ENCODE assay signal across 19 cellular contexts in genomic region chr10:61754553-61755540, GRCh38.
DNase-seq lines count a peak whose midpoint lies in the region; ATAC-seq and TF ChIP-seq lines count a peak whose summit lies in the region.
"Had no signal": no experiment of that assay in that cellular context is flagged by ENCODE, and none has a peak within 500 bp of the region (broad histone marks: within the 10 kb centered on the region; RNA-seq: fewer than 3 reads in every experiment).

No MANE protein-coding gene starts in this region.

- ATAC-seq in HCT116, result no peak
- ATAC-seq in RWPE2 (ENCODE audit: low read depth), result peak; percentile 60
- no peak for ATAC-seq in activated naive CD8-positive, alpha-beta T cell treated with anti-CD3 and anti-CD28 coated beads, Interleukin-2, amount 50 U/mL, for 24 hours
- ATAC-seq: heart right ventricle had no signal

- peak overlapping the region; percentile 95 for H2AFZ ChIP-seq in HCT116 (ENCODE audit: low read depth, low read length, poor library complexity, severe bottlenecking)
- H2AFZ ChIP-seq: PC-9 had no signal

- H3K4me3 ChIP-seq in HCT116 (replicated peaks in 1 of 2; ENCODE audit: low read depth in 1 of 2, low read length in 2 of 2) (no peak overlapping the region), RWPE2 (ENCODE audit: severe bottlenecking) (no peak overlapping the region), fibroblast of villous mesenchyme (ENCODE audit: low read depth, low read length) (no peak overlapping the region)
- H3K4me3 ChIP-seq: heart right ventricle, PC-9 had no signal

- H3K79me2 ChIP-seq in HCT116 (ENCODE audit: insufficient read depth, low read length), result no peaks in the 10 kb centered on the region

- H3K9ac ChIP-seq in HCT116 (ENCODE audit: low read length), result no peak overlapping the region

- no TSS peak for BruUV-seq in HCT116 (replicated peaks; lab: Mats Ljungman, UMichigan)

- CTCF ChIA-PET in HCT116 (lab: Charles Lee), result no interaction called here

- H3K9me3 ChIP-seq in HCT116 (ENCODE audit: control insufficient read depth in 1 of 2, insufficient read depth in 1 of 2, low read depth in 1 of 2, low read length in 2 of 2) (no peaks in the 10 kb centered on the region), RWPE2 (ENCODE audit: severe bottlenecking) (no peaks in the 10 kb centered on the region)
- H3K9me3 ChIP-seq: heart right ventricle had no signal

- POLR2A ChIA-PET in HCT116 (lab: Charles Lee), result no interaction called here

- H3K4me2 ChIP-seq in HCT116 (ENCODE audit: low read length), result no peak overlapping the region
- H3K4me2 ChIP-seq: PC-9 had no signal

- H3K27me3 ChIP-seq in HCT116 (ENCODE audit: insufficient read depth, low read length) (no peaks in the 10 kb centered on the region), RWPE2 (ENCODE audit: insufficient read depth, poor library complexity, severe bottlenecking) (no peaks in the 10 kb centered on the region)
- H3K27me3 ChIP-seq: heart right ventricle had no signal

- in situ Hi-C loops in Caki2 (cut with HindIII; ENCODE audit: low pct_unique_long_range_greater_than_20kb, low sequenced_read_pairs), result no loop called here

- TF ChIP-seq RAD21 in HCT116 (IDR thresholded peaks at IDR 0.05; ENCODE audit: low read depth), result no peak

- H3K9me3 Mint-ChIP-seq in activated naive CD8-positive, alpha-beta T cell treated with anti-CD3 and anti-CD28 coated beads, Interleukin-2, amount 50 U/mL, for 24 hours, result no peaks in the 10 kb centered on the region
- H3K9me3 Mint-ChIP-seq in activated T-helper 2 cell treated with anti-CD3 and anti-CD28 coated beads, Interferon-gamma antibody, Interleukin-2, Interleukin-4, amounts not matched to agents 10 μg/mL and 5 μg/mL and 100 μg/mL, durations not matched to agents 14 hours and 24 hours and 36 hours, result peaks cover 15% of the 10 kb centered on the region

- H3K27ac Mint-ChIP-seq in activated naive CD8-positive, alpha-beta T cell treated with anti-CD3 and anti-CD28 coated beads, Interleukin-2, amount 50 U/mL, for 24 hours, result no peak overlapping the region
- H3K27ac Mint-ChIP-seq in activated T-helper 2 cell treated with anti-CD3 and anti-CD28 coated beads, Interferon-gamma antibody, Interleukin-2, Interleukin-4, amounts not matched to agents 10 μg/mL and 5 μg/mL and 100 μg/mL, durations not matched to agents 14 hours and 24 hours and 36 hours, result no peak overlapping the region
- H3K27ac Mint-ChIP-seq: activated naive CD8-positive, alpha-beta T cell treated with anti-CD3 and anti-CD28 coated beads, Interleukin-2, amount 10 ng/mL, durations not matched to agents 7 days and 5 days had no signal

- DNase-seq in Caki2 (ENCODE audit: low read depth) (peak; percentile 46), HCT116 (ENCODE audit: low read depth, low spot score) (no peak), RWPE2 (ENCODE audit: low spot score) (no peak), fibroblast of villous mesenchyme (ENCODE audit: low read depth) (peak; percentile 28)
- no peak for DNase-seq in activated CD4-positive, alpha-beta T cell treated with anti-CD3 and anti-CD28 coated beads for 4 hours
- no peak for DNase-seq in activated naive CD8-positive, alpha-beta T cell treated with anti-CD3 and anti-CD28 coated beads, Interleukin-2, amount 50 U/mL, for 24 hours
- no peak for DNase-seq in activated CD8-positive, alpha-beta memory T cell treated with anti-CD3 and anti-CD28 coated beads, Interleukin-2, amount 50 U/mL, for 4 hours
- no peak for DNase-seq in activated T-helper 2 cell treated with anti-CD3 and anti-CD28 coated beads, Interferon-gamma antibody, Interleukin-2, Interleukin-4, amounts not matched to agents 10 μg/mL and 5 μg/mL and 100 μg/mL, durations not matched to agents 14 hours and 24 hours and 36 hours (ENCODE audit: low spot score)
- DNase-seq: activated CD4-positive, alpha-beta T cell treated with anti-CD3 and anti-CD28 coated beads for 1 hour; activated naive CD8-positive, alpha-beta T cell treated with anti-CD3 and anti-CD28 coated beads, Interleukin-2, amount 10 ng/mL, durations not matched to agents 7 days and 5 days; AML-193; DMS79 treated with DMSO at 0.1 percent for 48 hours; heart right ventricle; kidney glomerular epithelial cell; MM.1S; NCI-H226; PC-9; stimulated activated CD4-positive, alpha-beta T cell treated with anti-CD3 and anti-CD28 coated beads, Interleukin-12 subunit alpha, Interleukin-12 subunit beta, amount 100 ng/mL, for 4 hours; T-helper 1 cell had no signal

- H3K36me3 ChIP-seq in HCT116 (ENCODE audit: control insufficient read depth in 1 of 2, insufficient read depth in 2 of 2, low read length in 2 of 2) (no peaks in the 10 kb centered on the region), RWPE2 (ENCODE audit: low read depth) (no peaks in the 10 kb centered on the region)
- H3K36me3 ChIP-seq: heart right ventricle had no signal

- no peak for TF ChIP-seq POLR2A in HCT116 (IDR thresholded peaks at IDR 0.05; ENCODE audit: borderline replicate concordance, extremely low read depth, insufficient read depth, insufficient read length)

- TF ChIP-seq CTCF in HCT116 (IDR thresholded peaks at IDR 0.05 in 2 of 3, conservative IDR thresholded peaks at IDR 0.05 in 1 of 3; ENCODE audit: borderline replicate concordance in 1 of 3, insufficient read depth in 1 of 3, low read depth in 2 of 3, low read length in 2 of 3), result no peak
- TF ChIP-seq CTCF in RWPE2 (IDR thresholded peaks at IDR 0.05; ENCODE audit: poor library complexity, severe bottlenecking), result no peak
- TF ChIP-seq CTCF in fibroblast of villous mesenchyme (IDR thresholded peaks at IDR 0.05; ENCODE audit: insufficient read depth, low read depth, low read length), result no peak

- H4K20me1 ChIP-seq in HCT116 (ENCODE audit: insufficient read depth), result no peaks in the 10 kb centered on the region

- intact Hi-C loops in HCT116 (cut with micrococcal nuclease), result loop anchor here (5.0 to 10.0 kb wide), 2 partner anchors 147 to 490 kb away; partner anchors contain the start of gene ARID5B
- intact Hi-C loops in activated T-helper 2 cell treated with anti-CD3 and anti-CD28 coated beads, Interferon-gamma antibody, Interleukin-2, Interleukin-4, amounts not matched to agents 10 μg/mL and 5 μg/mL and 100 μg/mL, durations not matched to agents 14 hours and 24 hours and 36 hours (cut with micrococcal nuclease), result loop anchor here (5.0 to 10.0 kb wide), 3 partner anchors 127 to 490 kb away; no protein-coding TSS in a partner anchor

- H3K4me1 ChIP-seq in HCT116 (ENCODE audit: control insufficient read depth in 1 of 2, insufficient read depth in 2 of 2, low read length in 2 of 2) (peaks cover 25 to 48% of the 10 kb centered on the region in 2 experiments), RWPE2 (ENCODE audit: insufficient read depth, poor library complexity, severe bottlenecking) (peaks cover 34% of the 10 kb centered on the region)

- no peaks in the 10 kb centered on the region for H3K9me2 ChIP-seq in HCT116 (ENCODE audit: insufficient read depth)

- no peaks in the 10 kb centered on the region for H3K36me3 Mint-ChIP-seq in activated naive CD8-positive, alpha-beta T cell treated with anti-CD3 and anti-CD28 coated beads, Interleukin-2, amount 50 U/mL, for 24 hours (ENCODE audit: low read depth)
- H3K36me3 Mint-ChIP-seq in activated T-helper 2 cell treated with anti-CD3 and anti-CD28 coated beads, Interferon-gamma antibody, Interleukin-2, Interleukin-4, amounts not matched to agents 10 μg/mL and 5 μg/mL and 100 μg/mL, durations not matched to agents 14 hours and 24 hours and 36 hours (ENCODE audit: low read depth), result peaks cover 11% of the 10 kb centered on the region

- H3K4me1 Mint-ChIP-seq in activated naive CD8-positive, alpha-beta T cell treated with anti-CD3 and anti-CD28 coated beads, Interleukin-2, amount 50 U/mL, for 24 hours, result peaks cover 24% of the 10 kb centered on the region
- H3K4me1 Mint-ChIP-seq in activated T-helper 2 cell treated with anti-CD3 and anti-CD28 coated beads, Interferon-gamma antibody, Interleukin-2, Interleukin-4, amounts not matched to agents 10 μg/mL and 5 μg/mL and 100 μg/mL, durations not matched to agents 14 hours and 24 hours and 36 hours (ENCODE audit: low read depth), result peaks cover 55% of the 10 kb centered on the region

- RAD21 ChIA-PET in HCT116 (lab: Charles Lee; ENCODE audit: low non-redundant PET in 1 of 2, low total read pairs in 2 of 2, uncharacterized antibody in 2 of 2, unreplicated experiment in 2 of 2), result no interaction called here

- no peak overlapping the region for H3K27ac ChIP-seq in HCT116 (ENCODE audit: low read depth, low read length)
- no peak overlapping the region for H3K27ac ChIP-seq in RWPE2 (ENCODE audit: poor library complexity, severe bottlenecking)
- H3K27ac ChIP-seq: heart right ventricle, PC-9 had no signal

- no peaks in the 10 kb centered on the region for H3K27me3 Mint-ChIP-seq in activated naive CD8-positive, alpha-beta T cell treated with anti-CD3 and anti-CD28 coated beads, Interleukin-2, amount 50 U/mL, for 24 hours
- no peaks in the 10 kb centered on the region for H3K27me3 Mint-ChIP-seq in activated T-helper 2 cell treated with anti-CD3 and anti-CD28 coated beads, Interferon-gamma antibody, Interleukin-2, Interleukin-4, amounts not matched to agents 10 μg/mL and 5 μg/mL and 100 μg/mL, durations not matched to agents 14 hours and 24 hours and 36 hours (ENCODE audit: low read depth)
- H3K27me3 Mint-ChIP-seq: activated naive CD8-positive, alpha-beta T cell treated with anti-CD3 and anti-CD28 coated beads, Interleukin-2, amount 10 ng/mL, durations not matched to agents 7 days and 5 days had no signal

- no peak overlapping the region for H3K4me3 Mint-ChIP-seq in activated naive CD8-positive, alpha-beta T cell treated with anti-CD3 and anti-CD28 coated beads, Interleukin-2, amount 50 U/mL, for 24 hours
- no peak overlapping the region for H3K4me3 Mint-ChIP-seq in activated T-helper 2 cell treated with anti-CD3 and anti-CD28 coated beads, Interferon-gamma antibody, Interleukin-2, Interleukin-4, amounts not matched to agents 10 μg/mL and 5 μg/mL and 100 μg/mL, durations not matched to agents 14 hours and 24 hours and 36 hours (ENCODE audit: low read depth)
- H3K4me3 Mint-ChIP-seq: activated naive CD8-positive, alpha-beta T cell treated with anti-CD3 and anti-CD28 coated beads, Interleukin-2, amount 10 ng/mL, durations not matched to agents 7 days and 5 days had no signal

TF ChIP-seq in HCT116, 20 proteins besides CTCF, POLR2A, EP300 and RAD21 (continues in another document):
- no peak for TF ChIP-seq FOSL1 (IDR thresholded peaks at IDR 0.05; ENCODE audit: low read depth)
- TF ChIP-seq, protein P1, sequence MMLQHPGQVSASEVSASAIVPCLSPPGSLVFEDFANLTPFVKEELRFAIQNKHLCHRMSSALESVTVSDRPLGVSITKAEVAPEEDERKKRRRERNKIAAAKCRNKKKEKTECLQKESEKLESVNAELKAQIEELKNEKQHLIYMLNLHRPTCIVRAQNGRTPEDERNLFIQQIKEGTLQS (IDR thresholded peaks at IDR 0.05), result no peak

Comparison
In these comparisons a context has a peak if more than half of its experiments do, and no peak if none do; other contexts are left out.
1. DNase-seq: peak in Caki2 (single experiment) and fibroblast of villous mesenchyme (single experiment); none in HCT116 (single experiment), RWPE2 (single experiment), activated CD4-positive, alpha-beta T cell treated with anti-CD3 and anti-CD28 coated beads for 4 hours (0 of 2), activated naive CD8-positive, alpha-beta T cell treated with anti-CD3 and anti-CD28 coated beads, Interleukin-2, amount 50 U/mL, for 24 hours (single experiment), activated CD8-positive, alpha-beta memory T cell treated with anti-CD3 and anti-CD28 coated beads, Interleukin-2, amount 50 U/mL, for 4 hours (single experiment) and activated T-helper 2 cell treated with anti-CD3 and anti-CD28 coated beads, Interferon-gamma antibody, Interleukin-2, Interleukin-4, amounts not matched to agents 10 μg/mL and 5 μg/mL and 100 μg/mL, durations not matched to agents 14 hours and 24 hours and 36 hours (single experiment).